32 cellular contexts compared by ENCODE assay signal in genomic region chr10:12848439-12849173, GRCh38.
DNase-seq lines count a peak whose midpoint lies in the region; ATAC-seq and TF ChIP-seq lines count a peak whose summit lies in the region.
"Had no signal": no experiment of that assay in that cellular context is flagged by ENCODE, and none has a peak within 500 bp of the region (broad histone marks: within the 10 kb centered on the region; RNA-seq: fewer than 3 reads in every experiment).

No MANE protein-coding gene starts in this region.

- H3K9me3 Mint-ChIP-seq in neural crest cell (peaks cover 8% of the 10 kb centered on the region), T-cell (peaks cover 0 to 4% (median 0%) of the 10 kb centered on the region in 3 donors)
- H3K9me3 Mint-ChIP-seq: activated naive CD8-positive, alpha-beta T cell treated with anti-CD3 and anti-CD28 coated beads, Interleukin-2, amount 10 ng/mL, durations not matched to agents 7 days and 5 days; effector memory CD8-positive, alpha-beta T cell had no signal

- no peak for TF ChIP-seq POLR2A in vagina (IDR thresholded peaks at IDR 0.05)

- H3K27ac ChIP-seq in colonic mucosa = no peak overlapping the region
- H3K27ac ChIP-seq in vagina = peak overlapping the region; percentile 40
- H3K27ac ChIP-seq: 22Rv1, left ventricle myocardium inferior, SK-N-MC had no signal

- TF ChIP-seq CTCF in colonic mucosa (IDR thresholded peaks at IDR 0.05) (no peak), neural crest cell (conservative IDR thresholded peaks at IDR 0.05) (no peak), vagina (IDR thresholded peaks at IDR 0.05) (no peak)

- H3K27ac Mint-ChIP-seq in neural crest cell (ENCODE audit: unreplicated experiment) (peak overlapping the region; percentile 27), T-cell (no peak overlapping the region)
- H3K27ac Mint-ChIP-seq: activated naive CD8-positive, alpha-beta T cell treated with anti-CD3 and anti-CD28 coated beads, Interleukin-2, amount 10 ng/mL, durations not matched to agents 7 days and 5 days; effector memory CD8-positive, alpha-beta T cell; naive thymus-derived CD4-positive, alpha-beta T cell had no signal

- DNase-seq in NCI-H146 (lab: John Stamatoyannopoulos, UW) = peak; percentile 29
- no peak for DNase-seq in NCI-H146 treated with DMSO at 0.1 percent for 48 hours (lab: John Stamatoyannopoulos, UW; ENCODE audit: unreplicated experiment)
- DNase-seq in colonic mucosa = peak; percentile 14
- DNase-seq in neural crest cell (ENCODE audit: low read depth, low spot score) = no peak
- no peak for DNase-seq in vagina (ENCODE audit: extremely low spot score in 2 of 2)
- no peak for DNase-seq in T-cell
- DNase-seq: activated CD4-positive, alpha-beta T cell treated with anti-CD3 and anti-CD28 coated beads, Interleukin-2, amount 50 U/mL, for 48 hours; activated CD4-positive, CD25-positive, alpha-beta regulatory T cell; activated gamma-delta T cell treated with Interleukin-2 at 50 U/mL for 16 hours; activated naive CD8-positive, alpha-beta T cell treated with anti-CD3 and anti-CD28 coated beads, Interleukin-2, amount 10 ng/mL, durations not matched to agents 7 days and 5 days; activated T-cell treated with anti-CD3 and anti-CD28 coated beads, Interleukin-2, amount 50 U/mL, for 48 hours; aorta; cortex of kidney; DMS79; effector memory CD8-positive, alpha-beta T cell; erythroblast; glutamatergic neuron; GOT3; IMR-90; left ventricle myocardium inferior; naive thymus-derived CD4-positive, alpha-beta T cell; NCI-H1694; NCI-H510A; OCI-M1; retina; small intestine had no signal

- H3K36me3 Mint-ChIP-seq in neural crest cell (ENCODE audit: low read depth) (no peaks in the 10 kb centered on the region), T-cell (no peaks in the 10 kb centered on the region)
- H3K36me3 Mint-ChIP-seq: activated naive CD8-positive, alpha-beta T cell treated with anti-CD3 and anti-CD28 coated beads, Interleukin-2, amount 10 ng/mL, durations not matched to agents 7 days and 5 days; CD14-positive monocyte; naive thymus-derived CD4-positive, alpha-beta T cell had no signal

- no peak overlapping the region for H3K4me3 ChIP-seq in colonic mucosa
- H3K4me3 ChIP-seq in vagina = no peak overlapping the region
- H3K4me3 ChIP-seq: left ventricle myocardium inferior, SK-N-MC had no signal

- H3K36me3 ChIP-seq in colonic mucosa (no peaks in the 10 kb centered on the region), vagina (no peaks in the 10 kb centered on the region)
- H3K36me3 ChIP-seq: left ventricle myocardium inferior had no signal

- intact Hi-C loops in colonic mucosa (cut with DNase I) (no loop called here), vagina (cut with DNase I) (no loop called here)

- POLR2A ChIA-PET in T-cell (lab: Charles Lee) = no interaction called here

- H3K27me3 ChIP-seq in colonic mucosa (no peaks in the 10 kb centered on the region), vagina (no peaks in the 10 kb centered on the region)

- CTCF ChIA-PET in T-cell (lab: Charles Lee) = no interaction called here

- H3K9ac ChIP-seq in colonic mucosa (ENCODE audit: low read depth in 2 of 2, low read length in 2 of 2) = no peak overlapping the region

- no peak for ATAC-seq in HG03571 (IDR thresholded peaks at IDR 0.05; ENCODE audit: unreplicated experiment)
- no peak for ATAC-seq in T-cell (replicated peaks in 1 of 4)
- ATAC-seq in GM21360 (IDR thresholded peaks at IDR 0.05; ENCODE audit: unreplicated experiment) = no peak
- ATAC-seq: effector memory CD8-positive, alpha-beta T cell; naive thymus-derived CD4-positive, alpha-beta T cell; stimulated activated naive CD8-positive, alpha-beta T cell treated with anti-CD3 and anti-CD28 coated beads, Interleukin-15, Interleukin-2, amounts not matched to agents 100 U/mL and 50 U/mL, for 24 hours had no signal

- H3K4me3 Mint-ChIP-seq in neural crest cell (no peak overlapping the region), T-cell (no peak overlapping the region)
- H3K4me3 Mint-ChIP-seq: activated naive CD8-positive, alpha-beta T cell treated with anti-CD3 and anti-CD28 coated beads, Interleukin-2, amount 10 ng/mL, durations not matched to agents 7 days and 5 days; CD14-positive monocyte; effector memory CD8-positive, alpha-beta T cell had no signal

- H3K9me3 ChIP-seq in colonic mucosa (no peaks in the 10 kb centered on the region), vagina (no peaks in the 10 kb centered on the region)
- H3K9me3 ChIP-seq: left ventricle myocardium inferior had no signal

- H3K4me1 Mint-ChIP-seq in neural crest cell (peaks cover 7% of the 10 kb centered on the region), T-cell (peaks cover 0 to 5% (median 3%) of the 10 kb centered on the region in 3 donors)
- H3K4me1 Mint-ChIP-seq: activated naive CD8-positive, alpha-beta T cell treated with anti-CD3 and anti-CD28 coated beads, Interleukin-2, amount 10 ng/mL, durations not matched to agents 7 days and 5 days had no signal

- H3K4me1 ChIP-seq in colonic mucosa (no peaks in the 10 kb centered on the region), vagina (peaks cover 42% of the 10 kb centered on the region)

- no peaks in the 10 kb centered on the region for H3K27me3 Mint-ChIP-seq in neural crest cell (ENCODE audit: low read depth)
- H3K27me3 Mint-ChIP-seq in T-cell = peaks cover 26 to 35% of the 10 kb centered on the region in 2 donors

Comparison
In these comparisons a context has a peak if more than half of its experiments do, and no peak if none do; other contexts are left out.
1. DNase-seq: peak in NCI-H146 (single experiment) and colonic mucosa (single experiment); none in NCI-H146 treated with DMSO at 0.1 percent for 48 hours (single experiment), neural crest cell (single experiment), vagina (0 of 2) and T-cell (0 of 34).